ENCODE assay signal across 1 cellular context in genomic region chr6:31400467-31401289, GRCh38.
TF ChIP-seq lines count a peak whose summit lies in the region.

No MANE protein-coding gene starts in this region.

TF ChIP-seq in HepG2, 621 proteins besides CTCF, POLR2A, EP300 and RAD21 (continued from another document and continues in another):
- TF ChIP-seq ZBTB43 (CRISPR knock-in tag; conservative IDR thresholded peaks at IDR 0.05) = no peak
- peak; percentile 18; the same call in 1 of the 2 replicates for TF ChIP-seq ZNF503 (CRISPR knock-in tag; IDR thresholded peaks at IDR 0.05)
- no peak for TF ChIP-seq TOE1 (CRISPR knock-in tag; IDR thresholded peaks at IDR 0.05)
- TF ChIP-seq ZNF83 (CRISPR knock-in tag; IDR thresholded peaks at IDR 0.05; ENCODE audit: borderline replicate concordance) = no peak
- TF ChIP-seq ZNF234 (CRISPR knock-in tag; conservative IDR thresholded peaks at IDR 0.05) = peak; percentile 25; the same call in 1 of the 2 replicates
- TF ChIP-seq TGIF2 (CRISPR knock-in tag; IDR thresholded peaks at IDR 0.05) = no peak
- 0 out of 2 replicates have a peak, but pooled peaks have one; percentile 6 for TF ChIP-seq ZNF607 (CRISPR knock-in tag; IDR thresholded peaks at IDR 0.05; ENCODE audit: borderline replicate concordance)
- no peak for TF ChIP-seq ZHX1 (CRISPR knock-in tag; IDR thresholded peaks at IDR 0.05; ENCODE audit: low read depth)
- no peak for TF ChIP-seq ZNF597 (CRISPR knock-in tag; IDR thresholded peaks at IDR 0.05)
- TF ChIP-seq ZHX2 (IDR thresholded peaks at IDR 0.05; ENCODE audit: low read depth) = no peak
- 0 out of 2 replicates have a peak, but pooled peaks have one; percentile 20 for TF ChIP-seq ZHX2 (CRISPR knock-in tag; IDR thresholded peaks at IDR 0.05; ENCODE audit: borderline replicate concordance)
- TF ChIP-seq ZNF878 (CRISPR knock-in tag; IDR thresholded peaks at IDR 0.05) = 0 out of 2 replicates have a peak, but pooled peaks have one; percentile 38
- no peak for TF ChIP-seq RXRA (CRISPR knock-in tag; IDR thresholded peaks at IDR 0.05)
- no peak for TF ChIP-seq XBP1 (CRISPR knock-in tag; IDR thresholded peaks at IDR 0.05)
- TF ChIP-seq SMAD9 (CRISPR knock-in tag; IDR thresholded peaks at IDR 0.05) = no peak; the same call in 1 of the 2 replicates
- peak; percentile 69; the same call in 1 of the 2 replicates for TF ChIP-seq SIN3A (IDR thresholded peaks at IDR 0.05; ENCODE audit: borderline replicate concordance, low read depth, low read length)
- TF ChIP-seq SOX6 (IDR thresholded peaks at IDR 0.05) = no peak
- TF ChIP-seq SOX6 (CRISPR knock-in tag; IDR thresholded peaks at IDR 0.05) = peak; percentile 20; the same call in 1 of the 2 replicates
- TF ChIP-seq TFDP1 (CRISPR knock-in tag; IDR thresholded peaks at IDR 0.05; ENCODE audit: borderline replicate concordance) = no peak
- TF ChIP-seq ZNF777 (CRISPR knock-in tag; IDR thresholded peaks at IDR 0.05) = peak; percentile 64; the same call in 1 of the 2 replicates
- TF ChIP-seq MXI1 (IDR thresholded peaks at IDR 0.05; ENCODE audit: borderline replicate concordance, low read depth, low read length) = no peak
- TF ChIP-seq ZNF362 (CRISPR knock-in tag; IDR thresholded peaks at IDR 0.05; ENCODE audit: borderline replicate concordance) = 0 out of 2 replicates have a peak, but pooled peaks have one; percentile 4
- peak; percentile 62 for TF ChIP-seq TFDP2 (CRISPR knock-in tag; IDR thresholded peaks at IDR 0.05)
- TF ChIP-seq ZNF275 (CRISPR knock-in tag; IDR thresholded peaks at IDR 0.05; ENCODE audit: borderline replicate concordance) = no peak
- peak; percentile 87 for TF ChIP-seq POLR2AphosphoS5 (IDR thresholded peaks at IDR 0.05; ENCODE audit: low read depth, low read length)
- peak; percentile 59; the same call in 1 of the 2 replicates for TF ChIP-seq KDM5B (CRISPR knock-in tag; IDR thresholded peaks at IDR 0.05; ENCODE audit: borderline replicate concordance)
- TF ChIP-seq ZNF580 (CRISPR knock-in tag; IDR thresholded peaks at IDR 0.05; ENCODE audit: borderline replicate concordance, low read depth) = no peak
- TF ChIP-seq PRPF4 (IDR thresholded peaks at IDR 0.05; ENCODE audit: low read depth, low read length, poor library complexity, severe bottlenecking) = peak; percentile 64
- TF ChIP-seq ZNF687 (CRISPR knock-in tag; IDR thresholded peaks at IDR 0.05) = peak; percentile 42
